8 cellular contexts compared by ENCODE assay signal in the genomic region with DNA sequence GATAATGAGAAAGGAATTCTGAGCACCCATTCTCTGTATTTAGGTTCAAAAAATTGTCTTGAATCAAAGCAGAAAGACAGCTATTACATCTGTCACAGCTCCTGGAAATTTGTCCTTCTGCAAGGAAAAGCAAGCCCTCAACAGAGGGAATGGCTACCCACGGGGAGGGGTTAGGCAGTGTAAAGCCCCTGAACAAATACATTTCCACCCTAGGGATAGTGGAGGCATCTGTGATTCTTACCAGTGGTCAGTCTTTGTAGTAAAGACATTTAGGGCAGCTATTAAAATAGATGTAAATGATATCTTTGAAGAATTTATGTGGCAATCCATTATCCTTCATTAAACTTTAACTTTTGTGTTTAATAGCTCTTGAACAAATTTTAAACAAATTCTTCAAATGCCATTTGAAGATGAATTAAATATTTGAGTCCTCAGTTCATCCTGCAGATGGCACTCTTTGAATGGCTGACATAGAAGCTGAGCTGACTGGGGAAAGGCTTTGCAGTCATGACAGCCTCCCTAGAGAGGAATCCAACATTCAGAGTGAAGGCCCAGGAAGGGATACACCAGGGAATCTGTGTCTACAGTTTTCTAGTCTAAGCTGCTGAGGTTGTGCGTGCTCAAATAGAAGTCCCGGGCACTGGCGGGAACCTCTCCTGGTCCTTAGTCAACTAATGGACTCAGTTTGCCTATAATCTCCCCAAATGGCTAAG.
DNase-seq lines count a peak whose midpoint lies in the region; ATAC-seq and TF ChIP-seq lines count a peak whose summit lies in the region.

No MANE protein-coding gene starts in this region.

- no peak for ATAC-seq in HG02759 (IDR thresholded peaks at IDR 0.05; ENCODE audit: unreplicated experiment)
- ATAC-seq in activated CD8-positive, alpha-beta T cell treated with anti-CD3 and anti-CD28 coated beads, Interleukin-2, amount 10 ng/mL, durations not matched to agents 7 days and 5 days = no peak

- peaks cover 28% of the 10 kb centered on the region for H3K4me1 Mint-ChIP-seq in nephron
- no peaks in the 10 kb centered on the region for H3K4me1 Mint-ChIP-seq in activated CD8-positive, alpha-beta T cell treated with anti-CD3 and anti-CD28 coated beads, Interleukin-2, amount 10 ng/mL, durations not matched to agents 7 days and 5 days (ENCODE audit: low read depth)

- no peaks in the 10 kb centered on the region for H4K20me1 ChIP-seq in KMS-11 (ENCODE audit: insufficient read depth)

- peaks cover 12% of the 10 kb centered on the region for H3K36me3 Mint-ChIP-seq in nephron (ENCODE audit: low read depth)
- no peaks in the 10 kb centered on the region for H3K36me3 Mint-ChIP-seq in activated CD8-positive, alpha-beta T cell treated with anti-CD3 and anti-CD28 coated beads, Interleukin-2, amount 10 ng/mL, durations not matched to agents 7 days and 5 days (ENCODE audit: low read depth)

- no peaks in the 10 kb centered on the region for H3K79me2 ChIP-seq in KMS-11 (ENCODE audit: insufficient read depth, low read depth)

- TF ChIP-seq POLR2A in Peyer's patch (IDR thresholded peaks at IDR 0.05) (no peak), esophagus squamous epithelium (IDR thresholded peaks at IDR 0.05) (no peak)

- H3K36me3 ChIP-seq in KMS-11 (ENCODE audit: insufficient read depth) (no peaks in the 10 kb centered on the region), Peyer's patch (no peaks in the 10 kb centered on the region), esophagus squamous epithelium (no peaks in the 10 kb centered on the region)

- H3K4me1 ChIP-seq in KMS-11 (ENCODE audit: low read depth, poor library complexity, severe bottlenecking) (no peaks in the 10 kb centered on the region), Peyer's patch (no peaks in the 10 kb centered on the region), esophagus squamous epithelium (no peaks in the 10 kb centered on the region)

- TF ChIP-seq CTCF in KMS-11 (conservative IDR thresholded peaks at IDR 0.05; ENCODE audit: low read depth, low read length) (peak; percentile 77), Peyer's patch (IDR thresholded peaks at IDR 0.05) (peak in 4 of 6 experiments; percentile 27 to 84 (median 82)), esophagus squamous epithelium (IDR thresholded peaks at IDR 0.05) (peak in 5 of 6 experiments; percentile 35 to 65 (median 44)), nephron (IDR thresholded peaks at IDR 0.05; ENCODE audit: unreplicated experiment in 3 of 3) (peak; percentile 60 to 66 (median 60))

- intact Hi-C loops in esophagus squamous epithelium (cut with DNase I) = loop anchor here (5.0 kb wide), 1 partner anchor 116 kb away; no protein-coding TSS in a partner anchor

- CTCF ChIA-PET in activated CD8-positive, alpha-beta T cell treated with anti-CD3 and anti-CD28 coated beads, Interleukin-2, amount 10 ng/mL, durations not matched to agents 7 days and 5 days (lab: Charles Lee) = interaction anchor here (1.0 to 1.7 kb wide), 3 partner anchors 11 to 209 kb away, joined by 3 to 4 read pairs (median 4); no protein-coding TSS in a partner anchor

- H3K27ac ChIP-seq in KMS-11 = no peak overlapping the region
- H3K27ac ChIP-seq in Peyer's patch = no peak overlapping the region
- no peak overlapping the region for H3K27ac ChIP-seq in esophagus squamous epithelium

- DNase-seq in DMS79 treated with DMSO at 0.1 percent for 48 hours (lab: John Stamatoyannopoulos, UW) (peak; percentile 43), Peyer's patch (peak in 1 of 3 donors; percentile 58), esophagus squamous epithelium (lab: John Stamatoyannopoulos, UW) (no peak)
- DNase-seq in activated CD4-positive, CD25-positive, alpha-beta regulatory T cell (lab: John Stamatoyannopoulos, UW) = no peak
- no peak for DNase-seq in activated CD8-positive, alpha-beta T cell treated with anti-CD3 and anti-CD28 coated beads, Interleukin-2, amount 10 ng/mL, durations not matched to agents 7 days and 5 days

- no peak overlapping the region for H2AFZ ChIP-seq in KMS-11 (ENCODE audit: low read depth)

- no peak overlapping the region for H3K4me3 ChIP-seq in KMS-11 (IDR thresholded peaks at IDR 0.05; ENCODE audit: insufficient read depth, low read depth, low read length)
- no peak overlapping the region for H3K4me3 ChIP-seq in Peyer's patch
- no peak overlapping the region for H3K4me3 ChIP-seq in esophagus squamous epithelium

- no peak overlapping the region for H3K4me3 Mint-ChIP-seq in nephron
- H3K4me3 Mint-ChIP-seq in activated CD8-positive, alpha-beta T cell treated with anti-CD3 and anti-CD28 coated beads, Interleukin-2, amount 10 ng/mL, durations not matched to agents 7 days and 5 days = no peak overlapping the region

- H3K27ac Mint-ChIP-seq in nephron = peak overlapping the region; percentile 49 to 93 (median 78)
- H3K27ac Mint-ChIP-seq in activated CD8-positive, alpha-beta T cell treated with anti-CD3 and anti-CD28 coated beads, Interleukin-2, amount 10 ng/mL, durations not matched to agents 7 days and 5 days = no peak overlapping the region

- WGBS in esophagus squamous epithelium, 2 donors = 48 to 61% methylated on average over 4 of the region's 4 CpGs

- POLR2A ChIA-PET in activated CD8-positive, alpha-beta T cell treated with anti-CD3 and anti-CD28 coated beads, Interleukin-2, amount 10 ng/mL, durations not matched to agents 7 days and 5 days (lab: Charles Lee) = no interaction called here

- H3K9me3 Mint-ChIP-seq in nephron = no peaks in the 10 kb centered on the region
- no peaks in the 10 kb centered on the region for H3K9me3 Mint-ChIP-seq in activated CD8-positive, alpha-beta T cell treated with anti-CD3 and anti-CD28 coated beads, Interleukin-2, amount 10 ng/mL, durations not matched to agents 7 days and 5 days (ENCODE audit: insufficient read depth)

- H3K27me3 ChIP-seq in KMS-11 (ENCODE audit: insufficient read depth, low read depth) (no peaks in the 10 kb centered on the region), Peyer's patch (no peaks in the 10 kb centered on the region), esophagus squamous epithelium (no peaks in the 10 kb centered on the region)

- H3K9ac ChIP-seq in KMS-11 = no peak overlapping the region

- H3K4me2 ChIP-seq in KMS-11 = no peak overlapping the region

- H3K9me3 ChIP-seq in Peyer's patch (no peaks in the 10 kb centered on the region), esophagus squamous epithelium (no peaks in the 10 kb centered on the region)

- no peaks in the 10 kb centered on the region for H3K27me3 Mint-ChIP-seq in nephron (ENCODE audit: low read depth)
- H3K27me3 Mint-ChIP-seq in activated CD8-positive, alpha-beta T cell treated with anti-CD3 and anti-CD28 coated beads, Interleukin-2, amount 10 ng/mL, durations not matched to agents 7 days and 5 days (ENCODE audit: low read depth) = peaks cover 17% of the 10 kb centered on the region
